Comparison of ENCODE assay signal across 8 cellular contexts in the genomic region with DNA sequence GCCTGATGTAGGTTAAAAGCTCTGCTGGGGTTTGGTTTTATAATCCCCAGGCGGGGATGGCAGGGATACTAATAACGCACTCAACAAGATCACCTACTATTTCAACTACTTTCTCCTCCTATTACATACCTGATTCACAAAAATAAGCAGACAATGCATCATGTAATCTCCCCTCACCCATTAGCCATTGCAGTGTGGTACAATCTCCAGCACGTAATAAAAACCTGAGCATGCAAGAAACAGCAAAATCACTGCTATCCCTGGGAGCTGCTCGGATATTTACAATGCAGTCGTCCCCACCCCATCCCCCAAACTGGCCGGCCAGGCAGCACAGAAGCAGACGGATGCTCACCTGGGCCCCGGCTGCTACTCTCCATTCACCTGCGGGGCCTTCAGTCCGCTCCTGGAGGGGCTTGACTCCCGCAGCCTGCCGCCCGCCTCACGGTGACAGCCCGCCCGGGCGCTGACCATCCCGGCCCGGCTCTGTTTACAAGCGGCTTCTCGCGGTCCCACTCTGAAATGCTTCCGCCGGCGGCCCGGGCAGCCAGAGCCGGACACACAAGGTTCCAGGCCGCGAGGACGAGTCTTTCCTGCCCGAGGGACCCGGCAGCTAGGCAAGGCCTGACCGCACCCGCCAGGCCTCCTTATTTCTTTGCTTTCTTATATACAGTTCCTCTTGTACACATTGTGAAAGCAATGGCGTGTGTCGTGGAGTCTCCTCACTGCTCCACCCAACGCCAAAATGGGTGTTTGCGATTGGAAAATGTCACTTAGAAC. TPM values are rescaled to one million over a fixed set of nuclear protein-coding genes. Genes with fewer than 3 reads are reported as not detected.
A peak's percentile ranks its signal among the peaks of the same experiment; 100 is the strongest.
DNase-seq lines count a peak whose midpoint lies in the region; ATAC-seq, FAIRE-seq and TF ChIP-seq lines count a peak whose summit lies in the region.

A gene with protein sequence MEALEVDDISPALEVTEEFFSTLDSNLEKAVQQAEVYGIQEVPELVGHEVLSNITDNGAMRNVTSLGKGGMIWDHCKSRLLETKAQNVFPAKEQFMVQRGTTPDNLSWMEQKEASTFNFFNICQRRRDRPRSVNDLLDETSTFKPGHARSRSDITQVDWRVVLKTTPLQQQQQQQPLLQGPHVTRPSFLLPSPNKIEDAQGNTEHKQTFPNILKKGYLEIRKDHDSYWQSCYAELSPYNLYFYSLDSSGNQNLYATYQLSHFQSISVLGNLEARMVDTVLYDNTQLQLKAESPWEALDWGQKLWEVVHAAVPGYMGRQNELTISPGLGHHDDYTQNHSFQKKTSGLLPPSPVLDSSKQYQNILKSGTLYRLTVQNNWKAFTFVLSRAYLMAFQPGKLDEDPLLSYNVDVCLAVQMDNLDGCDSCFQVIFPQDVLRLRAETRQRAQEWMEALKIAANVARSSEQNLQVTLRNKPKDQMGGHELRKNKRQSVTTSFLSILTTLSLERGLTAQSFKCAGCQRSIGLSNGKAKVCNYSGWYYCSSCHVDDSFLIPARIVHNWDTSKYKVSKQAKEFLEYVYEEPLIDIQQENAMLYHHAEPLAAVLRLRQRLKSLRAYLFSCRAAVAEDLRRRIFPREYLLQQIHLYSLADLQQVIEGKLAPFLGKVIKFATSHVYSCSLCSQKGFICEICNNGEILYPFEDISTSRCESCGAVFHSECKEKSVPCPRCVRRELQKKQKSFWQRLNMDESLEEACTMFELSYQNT (minus strand): TSS at position 491 of the 777 bp plus-strand sequence. CDS start 23,888 bp downstream, outside the sequence.

- H3K4me1 ChIP-seq in astrocyte (ENCODE audit: insufficient read depth, low read length), result peaks cover 5% of the 10 kb centered on the region

- peak within 1 kb of the TSS; percentile 80 for H3K27ac ChIP-seq in astrocyte (ENCODE audit: low read depth, low read length)

- peaks cover 14% of the 10 kb centered on the region for H3K79me2 ChIP-seq in astrocyte (ENCODE audit: insufficient read depth, low read length)

- TF ChIP-seq POLR2A in GM12892 (IDR thresholded peaks at IDR 0.05; ENCODE audit: low read depth, low read length), result peak; percentile 86

- H3K4me3 ChIP-seq in astrocyte (ENCODE audit: insufficient read depth, low read depth, low read length) (peak within 1 kb of the TSS; percentile 80), retinal pigment epithelial cell (ENCODE audit: low read length) (peak within 1 kb of the TSS; percentile 57)

- H3K36me3 ChIP-seq in astrocyte (ENCODE audit: insufficient read depth, low read length), result no peaks in the 10 kb centered on the region

- peak; percentile 76 for FAIRE-seq in GM12892 (lab: Jason Lieb, UNC)
- FAIRE-seq in astrocyte (lab: Jason Lieb, UNC), result no peak

- DNase-seq in GM12892 (ENCODE audit: insufficient read length) (peak; percentile 62), NCI-H1092 treated with DMSO at 0.1 percent for 48 hours (lab: John Stamatoyannopoulos, UW) (peak; percentile 57), astrocyte (ENCODE audit: low read depth) (peak; percentile 77), hepatic stellate cell (ENCODE audit: low spot score) (peak; percentile 67), retinal pigment epithelial cell (ENCODE audit: low read depth) (no peak), cortex of kidney (lab: John Stamatoyannopoulos, UW) (no peak)
- peak; percentile 80 for DNase-seq in T-helper 2 cell treated with Interferon-gamma antibody and Interleukin-4, amounts not matched to agents 5 μg/mL and 100 μg/mL, for 36 hours (ENCODE audit: low spot score)

- peaks cover 13% of the 10 kb centered on the region for H3K4me1 Mint-ChIP-seq in T-helper 2 cell treated with Interferon-gamma antibody and Interleukin-4, amounts not matched to agents 5 μg/mL and 100 μg/mL, for 36 hours (ENCODE audit: low read depth)
- no peaks in the 10 kb centered on the region for H3K4me1 Mint-ChIP-seq in astrocyte (ENCODE audit: low read depth, unreplicated experiment)

- H2AFZ ChIP-seq in astrocyte (ENCODE audit: low read depth, low read length), result peak within 1 kb of the TSS; percentile 98

- no peaks in the 10 kb centered on the region for H3K9me3 ChIP-seq in astrocyte (ENCODE audit: insufficient read depth, low read depth, low read length)

- H3K4me3 Mint-ChIP-seq in T-helper 2 cell treated with Interferon-gamma antibody and Interleukin-4, amounts not matched to agents 5 μg/mL and 100 μg/mL, for 36 hours, result peak within 1 kb of the TSS; percentile 95
- H3K4me3 Mint-ChIP-seq in astrocyte (ENCODE audit: unreplicated experiment), result peak within 1 kb of the TSS; percentile 97

- no peak for TF ChIP-seq CTCF in astrocyte (IDR thresholded peaks at IDR 0.05; ENCODE audit: insufficient read depth, low read depth, low read length)
- TF ChIP-seq CTCF in retinal pigment epithelial cell (conservative IDR thresholded peaks at IDR 0.05; ENCODE audit: low read depth, low read length), result no peak

- no peaks in the 10 kb centered on the region for H4K20me1 ChIP-seq in astrocyte (ENCODE audit: insufficient read depth, low read length)

- no peaks in the 10 kb centered on the region for H3K36me3 Mint-ChIP-seq in T-helper 2 cell treated with Interferon-gamma antibody and Interleukin-4, amounts not matched to agents 5 μg/mL and 100 μg/mL, for 36 hours (ENCODE audit: low read depth)
- no peaks in the 10 kb centered on the region for H3K36me3 Mint-ChIP-seq in astrocyte (ENCODE audit: low read depth, unreplicated experiment)

- H3K27ac Mint-ChIP-seq in T-helper 2 cell treated with Interferon-gamma antibody and Interleukin-4, amounts not matched to agents 5 μg/mL and 100 μg/mL, for 36 hours, result peak within 1 kb of the TSS; percentile 87
- peak within 1 kb of the TSS; percentile 93 for H3K27ac Mint-ChIP-seq in astrocyte (ENCODE audit: unreplicated experiment)

- peak within 1 kb of the TSS; percentile 88 for H3K4me2 ChIP-seq in astrocyte (ENCODE audit: low read length)

- peak; percentile 93 for ATAC-seq in HG02610 (IDR thresholded peaks at IDR 0.05; ENCODE audit: unreplicated experiment)

- H3K27me3 ChIP-seq in astrocyte (ENCODE audit: insufficient read depth, low read length), result no peaks in the 10 kb centered on the region

- no peaks in the 10 kb centered on the region for H3K27me3 Mint-ChIP-seq in T-helper 2 cell treated with Interferon-gamma antibody and Interleukin-4, amounts not matched to agents 5 μg/mL and 100 μg/mL, for 36 hours (ENCODE audit: low read depth)
- no peaks in the 10 kb centered on the region for H3K27me3 Mint-ChIP-seq in astrocyte (ENCODE audit: low read depth, unreplicated experiment)

- H3K9ac ChIP-seq in astrocyte (ENCODE audit: low read length), result peak within 1 kb of the TSS; percentile 93

- peaks cover 4% of the 10 kb centered on the region for H3K9me3 Mint-ChIP-seq in T-helper 2 cell treated with Interferon-gamma antibody and Interleukin-4, amounts not matched to agents 5 μg/mL and 100 μg/mL, for 36 hours
- H3K9me3 Mint-ChIP-seq in astrocyte (ENCODE audit: unreplicated experiment), result no peaks in the 10 kb centered on the region

RNA-seq across cellular contexts. Expression of the gene that starts here (rescaled TPM):
- 2.5 TPM for polyA plus RNA-seq in GM12892 (2012; ENCODE audit: missing spikeins)
- 7.9 and 9.1 TPM in 2 replicates for total RNA-seq in astrocyte

Comparison
In these comparisons a context has a peak if more than half of its experiments do, and no peak if none do; other contexts are left out.
1. DNase-seq: peak in GM12892 (single experiment), NCI-H1092 treated with DMSO at 0.1 percent for 48 hours (single experiment), T-helper 2 cell treated with Interferon-gamma antibody and Interleukin-4, amounts not matched to agents 5 μg/mL and 100 μg/mL, for 36 hours (single experiment), astrocyte (single experiment) and hepatic stellate cell (single experiment); none in retinal pigment epithelial cell (single experiment) and cortex of kidney (single experiment).